In the genomic region with DNA sequence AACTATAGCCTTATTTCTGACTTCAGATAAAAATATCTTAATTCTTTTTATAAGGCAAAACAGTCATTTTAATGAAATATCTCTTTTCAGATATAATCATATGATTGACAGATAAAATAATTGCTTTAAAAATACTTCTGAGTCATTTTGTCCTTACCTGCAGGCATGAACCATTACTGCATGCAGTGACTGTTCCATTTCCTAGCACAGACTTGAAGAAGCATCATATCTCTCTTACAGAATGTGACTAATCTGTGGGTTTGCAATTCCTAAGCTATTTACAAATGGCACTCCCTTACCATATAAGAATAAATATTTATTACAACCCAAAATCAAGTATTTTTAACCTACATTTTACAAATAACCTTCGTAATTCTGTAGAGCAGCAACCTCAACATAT, we compare ENCODE assay signal across 1 cellular context.
TF ChIP-seq lines count a peak whose summit lies in the region.

No MANE protein-coding gene starts in this region.

TF ChIP-seq in GM23338, 12 proteins besides CTCF, POLR2A, EP300 and RAD21 (continued from another document):
- TF ChIP-seq, protein P1, sequence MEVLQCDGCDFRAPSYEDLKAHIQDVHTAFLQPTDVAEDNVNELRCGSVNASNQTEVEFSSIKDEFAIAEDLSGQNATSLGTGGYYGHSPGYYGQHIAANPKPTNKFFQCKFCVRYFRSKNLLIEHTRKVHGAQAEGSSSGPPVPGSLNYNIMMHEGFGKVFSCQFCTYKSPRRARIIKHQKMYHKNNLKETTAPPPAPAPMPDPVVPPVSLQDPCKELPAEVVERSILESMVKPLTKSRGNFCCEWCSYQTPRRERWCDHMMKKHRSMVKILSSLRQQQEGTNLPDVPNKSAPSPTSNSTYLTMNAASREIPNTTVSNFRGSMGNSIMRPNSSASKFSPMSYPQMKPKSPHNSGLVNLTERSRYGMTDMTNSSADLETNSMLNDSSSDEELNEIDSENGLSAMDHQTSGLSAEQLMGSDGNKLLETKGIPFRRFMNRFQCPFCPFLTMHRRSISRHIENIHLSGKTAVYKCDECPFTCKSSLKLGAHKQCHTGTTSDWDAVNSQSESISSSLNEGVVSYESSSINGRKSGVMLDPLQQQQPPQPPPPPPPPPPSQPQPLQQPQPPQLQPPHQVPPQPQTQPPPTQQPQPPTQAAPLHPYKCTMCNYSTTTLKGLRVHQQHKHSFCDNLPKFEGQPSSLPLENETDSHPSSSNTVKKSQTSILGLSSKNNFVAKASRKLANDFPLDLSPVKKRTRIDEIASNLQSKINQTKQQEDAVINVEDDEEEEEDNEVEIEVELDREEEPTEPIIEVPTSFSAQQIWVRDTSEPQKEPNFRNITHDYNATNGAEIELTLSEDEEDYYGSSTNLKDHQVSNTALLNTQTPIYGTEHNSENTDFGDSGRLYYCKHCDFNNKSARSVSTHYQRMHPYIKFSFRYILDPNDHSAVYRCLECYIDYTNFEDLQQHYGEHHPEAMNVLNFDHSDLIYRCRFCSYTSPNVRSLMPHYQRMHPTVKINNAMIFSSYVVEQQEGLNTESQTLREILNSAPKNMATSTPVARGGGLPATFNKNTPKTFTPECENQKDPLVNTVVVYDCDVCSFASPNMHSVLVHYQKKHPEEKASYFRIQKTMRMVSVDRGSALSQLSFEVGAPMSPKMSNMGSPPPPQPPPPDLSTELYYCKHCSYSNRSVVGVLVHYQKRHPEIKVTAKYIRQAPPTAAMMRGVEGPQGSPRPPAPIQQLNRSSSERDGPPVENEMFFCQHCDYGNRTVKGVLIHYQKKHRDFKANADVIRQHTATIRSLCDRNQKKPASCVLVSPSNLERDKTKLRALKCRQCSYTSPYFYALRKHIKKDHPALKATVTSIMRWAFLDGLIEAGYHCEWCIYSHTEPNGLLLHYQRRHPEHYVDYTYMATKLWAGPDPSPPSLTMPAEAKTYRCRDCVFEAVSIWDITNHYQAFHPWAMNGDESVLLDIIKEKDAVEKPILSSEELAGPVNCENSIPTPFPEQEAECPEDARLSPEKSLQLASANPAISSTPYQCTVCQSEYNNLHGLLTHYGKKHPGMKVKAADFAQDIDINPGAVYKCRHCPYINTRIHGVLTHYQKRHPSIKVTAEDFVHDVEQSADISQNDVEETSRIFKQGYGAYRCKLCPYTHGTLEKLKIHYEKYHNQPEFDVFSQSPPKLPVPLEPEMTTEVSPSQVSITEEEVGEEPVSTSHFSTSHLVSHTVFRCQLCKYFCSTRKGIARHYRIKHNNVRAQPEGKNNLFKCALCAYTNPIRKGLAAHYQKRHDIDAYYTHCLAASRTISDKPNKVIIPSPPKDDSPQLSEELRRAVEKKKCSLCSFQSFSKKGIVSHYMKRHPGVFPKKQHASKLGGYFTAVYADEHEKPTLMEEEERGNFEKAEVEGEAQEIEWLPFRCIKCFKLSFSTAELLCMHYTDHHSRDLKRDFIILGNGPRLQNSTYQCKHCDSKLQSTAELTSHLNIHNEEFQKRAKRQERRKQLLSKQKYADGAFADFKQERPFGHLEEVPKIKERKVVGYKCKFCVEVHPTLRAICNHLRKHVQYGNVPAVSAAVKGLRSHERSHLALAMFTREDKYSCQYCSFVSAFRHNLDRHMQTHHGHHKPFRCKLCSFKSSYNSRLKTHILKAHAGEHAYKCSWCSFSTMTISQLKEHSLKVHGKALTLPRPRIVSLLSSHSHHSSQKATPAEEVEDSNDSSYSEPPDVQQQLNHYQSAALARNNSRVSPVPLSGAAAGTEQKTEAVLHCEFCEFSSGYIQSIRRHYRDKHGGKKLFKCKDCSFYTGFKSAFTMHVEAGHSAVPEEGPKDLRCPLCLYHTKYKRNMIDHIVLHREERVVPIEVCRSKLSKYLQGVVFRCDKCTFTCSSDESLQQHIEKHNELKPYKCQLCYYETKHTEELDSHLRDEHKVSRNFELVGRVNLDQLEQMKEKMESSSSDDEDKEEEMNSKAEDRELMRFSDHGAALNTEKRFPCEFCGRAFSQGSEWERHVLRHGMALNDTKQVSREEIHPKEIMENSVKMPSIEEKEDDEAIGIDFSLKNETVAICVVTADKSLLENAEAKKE (CRISPR knock-in tag; IDR thresholded peaks at IDR 0.05): no peak
